26 cellular contexts compared by ENCODE assay signal in the genomic region with DNA sequence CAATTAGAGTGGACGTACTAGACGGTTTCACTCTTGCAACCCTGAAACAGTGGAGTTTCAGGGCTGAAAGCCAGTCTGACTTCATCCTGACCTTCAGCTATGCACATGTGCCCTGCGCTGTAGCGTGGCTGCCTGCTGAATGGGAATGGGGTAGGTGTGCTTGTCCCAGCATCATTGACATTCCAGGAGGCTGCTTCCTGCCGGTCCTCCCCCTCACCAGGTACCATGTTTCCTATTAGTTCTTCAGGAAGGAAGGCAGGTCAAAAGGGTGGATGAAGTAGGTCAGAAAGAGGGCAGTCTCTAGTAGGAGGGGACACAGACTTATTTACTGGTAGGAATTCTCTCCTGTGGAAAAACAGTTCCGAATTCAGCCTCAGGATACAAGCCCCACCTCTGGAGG.
"Had no signal": no experiment of that assay in that cellular context is flagged by ENCODE, and none has a peak within 500 bp of the region (broad histone marks: within the 10 kb centered on the region; RNA-seq: fewer than 3 reads in every experiment).

No MANE protein-coding gene starts in this region.

- H3K4me2 ChIP-seq: hepatocyte had no signal

- H3K36me3 ChIP-seq: gastrocnemius medialis, neutrophil, pancreas, right lobe of liver, tibial artery, upper lobe of left lung had no signal

- H3K9me3 ChIP-seq: gastrocnemius medialis, neutrophil, pancreas, right lobe of liver, testis, tibial artery, upper lobe of left lung had no signal

- H3K27ac Mint-ChIP-seq: immature natural killer cell; memory B cell; natural killer cell; stimulated activated effector memory CD8-positive, alpha-beta T cell treated with anti-CD3 and anti-CD28 coated beads, Interleukin-12 subunit alpha, Interleukin-12 subunit beta, amount 100 ng/mL, for 72 hours had no signal

- H3K27me3 ChIP-seq: dorsolateral prefrontal cortex, gastrocnemius medialis, hepatocyte, neutrophil, pancreas, right lobe of liver, testis, tibial artery, upper lobe of left lung had no signal

- DNase-seq: dorsolateral prefrontal cortex; effector CD4-positive, alpha-beta T cell; foreskin fibroblast; gastrocnemius medialis; head of caudate nucleus; immature natural killer cell; natural killer cell; pancreas; right lobe of liver; small intestine; stimulated activated CD4-positive, alpha-beta T cell treated with anti-CD3 and anti-CD28 coated beads, Interleukin-2, amount 100 ng/mL, for 24 hours; stimulated activated CD4-positive, alpha-beta T cell treated with anti-CD3 and anti-CD28 coated beads, Interleukin-4, amount 100 ng/mL, for 24 hours; stimulated activated naive CD4-positive, alpha-beta T cell treated with Interleukin-2 at 50 U/mL for 16 hours; substantia nigra; testis; tibial artery; upper lobe of left lung had no signal

- H3K27me3 Mint-ChIP-seq: memory B cell had no signal

- H3K4me3 ChIP-seq: dorsolateral prefrontal cortex, gastrocnemius medialis, hepatocyte, lung, pancreas, right lobe of liver, testis, tibial artery, upper lobe of left lung had no signal

- H3K9me3 Mint-ChIP-seq: immature natural killer cell; memory B cell; natural killer cell; neural crest cell; stimulated activated effector memory CD8-positive, alpha-beta T cell treated with anti-CD3 and anti-CD28 coated beads, Interleukin-12 subunit alpha, Interleukin-12 subunit beta, amount 100 ng/mL, for 72 hours had no signal

- H3K4me3 Mint-ChIP-seq: immature natural killer cell; memory B cell; natural killer cell; neural crest cell; stimulated activated effector memory CD8-positive, alpha-beta T cell treated with anti-CD3 and anti-CD28 coated beads, Interleukin-12 subunit alpha, Interleukin-12 subunit beta, amount 100 ng/mL, for 72 hours had no signal

- ATAC-seq: esophagus mucosa; gastrocnemius medialis; left lobe of liver; natural killer cell; pancreas; right lobe of liver; stimulated activated effector memory CD8-positive, alpha-beta T cell treated with anti-CD3 and anti-CD28 coated beads, Interleukin-12 subunit alpha, Interleukin-12 subunit beta, amount 100 ng/mL, for 72 hours had no signal

- H3K36me3 Mint-ChIP-seq: immature natural killer cell; natural killer cell; stimulated activated effector memory CD8-positive, alpha-beta T cell treated with anti-CD3 and anti-CD28 coated beads, Interleukin-12 subunit alpha, Interleukin-12 subunit beta, amount 100 ng/mL, for 72 hours had no signal

- H3K79me2 ChIP-seq: hepatocyte had no signal

- H3K4me1 Mint-ChIP-seq: immature natural killer cell; memory B cell; stimulated activated effector memory CD8-positive, alpha-beta T cell treated with anti-CD3 and anti-CD28 coated beads, Interleukin-12 subunit alpha, Interleukin-12 subunit beta, amount 100 ng/mL, for 72 hours had no signal

- H3K27ac ChIP-seq: dorsolateral prefrontal cortex, epithelial cell of prostate, gastrocnemius medialis, hepatocyte, neutrophil, pancreas, right lobe of liver, testis, tibial artery, upper lobe of left lung had no signal

- H3K4me1 ChIP-seq: upper lobe of left lung had no signal

- H2AFZ ChIP-seq: hepatocyte had no signal
